Comparison of ENCODE assay signal across 14 cellular contexts in the genomic region with DNA sequence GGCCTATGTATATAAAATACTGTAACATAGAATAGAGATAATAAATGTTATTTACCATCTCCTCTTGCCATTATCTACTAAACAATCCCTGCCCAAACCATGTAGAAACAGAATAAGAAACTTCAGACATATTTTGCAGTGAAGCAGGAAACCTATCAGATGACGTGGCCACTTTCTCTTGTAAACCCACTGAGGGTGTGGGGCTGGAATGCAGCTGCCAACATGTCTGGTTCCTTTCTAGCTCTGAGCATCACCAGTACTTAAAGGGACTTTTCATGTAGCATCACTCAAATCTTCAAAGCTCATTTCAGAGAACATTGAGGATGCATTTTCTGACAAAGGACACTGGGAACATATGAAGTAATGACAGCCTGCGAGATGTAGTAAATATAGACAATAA.
DNase-seq lines count a peak whose midpoint lies in the region; ATAC-seq, FAIRE-seq and TF ChIP-seq lines count a peak whose summit lies in the region.
"Had no signal": no experiment of that assay in that cellular context is flagged by ENCODE, and none has a peak within 500 bp of the region (broad histone marks: within the 10 kb centered on the region; RNA-seq: fewer than 3 reads in every experiment).

No MANE protein-coding gene starts in this region.

- no peak for TF ChIP-seq EP300 in HepG2 (IDR thresholded peaks at IDR 0.05; ENCODE audit: low read depth in 2 of 2, low read length in 2 of 2)
- no peak for TF ChIP-seq EP300 in HepG2 (CRISPR knock-in tag; IDR thresholded peaks at IDR 0.05; ENCODE audit: borderline replicate concordance)

- H3K27ac ChIP-seq in HepG2 (ENCODE audit: extremely low read length, insufficient read depth, low read length), result no peak overlapping the region
- no peak overlapping the region for H3K27ac ChIP-seq in right lobe of liver
- H3K27ac ChIP-seq: BLaER1, sigmoid colon had no signal

- H3K4me1 ChIP-seq in HepG2 (ENCODE audit: insufficient read depth, low read length) (no peaks in the 10 kb centered on the region), right lobe of liver (no peaks in the 10 kb centered on the region)

- WGBS in HepG2 (ENCODE audit: low lambda C conversion rate), result 0% methylated on average over 2 of the region's 2 CpGs
- WGBS in right lobe of liver (ENCODE audit: insufficient coverage, low coverage, low lambda C conversion rate, missing lambda C conversion rate), result 70% methylated on average over 2 of the region's 2 CpGs

- ATAC-seq in HepG2, result no peak
- no peak for ATAC-seq in right lobe of liver
- ATAC-seq in HG03095 (IDR thresholded peaks at IDR 0.05; ENCODE audit: unreplicated experiment), result peak; percentile 49
- ATAC-seq in stimulated activated naive B cell treated with anti-CD40 and anti-IgM and Interleukin-4, amounts not matched to agents 10 μg/mL and 1 μg/mL and 100 μg/mL, for 72 hours (replicated peaks), result peak; percentile 33 to 68
- ATAC-seq: left colon had no signal

- in situ Hi-C loops in HepG2 (cut with HindIII; ENCODE audit: extremely low pct_ligation_motif_present, low pct_unique_long_range_greater_than_20kb), result no loop called here

- BruUV-seq in HepG2 (replicated peaks; lab: Mats Ljungman, UMichigan), result no TSS peak

- H3K9ac ChIP-seq in HepG2 (ENCODE audit: insufficient read depth, low read depth, low read length), result no peak overlapping the region
- H3K9ac ChIP-seq: BLaER1 had no signal

- CTCF ChIA-PET in HepG2 (lab: Yijun Ruan, JAX; ENCODE audit: low intra/inter-chr PET ratio, low total read pairs), result no interaction called here

- H3K9me3 ChIP-seq in HepG2 (ENCODE audit: low read length) (no peaks in the 10 kb centered on the region), right lobe of liver (no peaks in the 10 kb centered on the region)

- FAIRE-seq in HepG2 (lab: Jason Lieb, UNC), result no peak

- H3K36me3 ChIP-seq in HepG2 (replicated peaks in 1 of 2; ENCODE audit: control insufficient read depth in 1 of 2, insufficient read depth in 2 of 2, low read length in 2 of 2), result no peaks in the 10 kb centered on the region
- no peaks in the 10 kb centered on the region for H3K36me3 ChIP-seq in right lobe of liver
- H3K36me3 ChIP-seq: BLaER1, sigmoid colon had no signal

- intact Hi-C loops in HepG2 (cut with micrococcal nuclease; ENCODE audit: unreplicated experiment) (no loop called here), right lobe of liver (cut with DNase I) (no loop called here)

- H3K27me3 Mint-ChIP-seq in stimulated activated naive B cell treated with anti-CD40 and anti-IgM and Interleukin-4, amounts not matched to agents 10 μg/mL and 1 μg/mL and 100 μg/mL, for 72 hours, result peaks cover 0 to 5% of the 10 kb centered on the region in 2 donors

- TF ChIP-seq CTCF in HepG2 (CRISPR knock-in tag; IDR thresholded peaks at IDR 0.05) (no peak), right lobe of liver (IDR thresholded peaks at IDR 0.05) (no peak)

- H3K27me3 ChIP-seq in HepG2 (ENCODE audit: control insufficient read depth in 1 of 2, insufficient read depth in 2 of 2, low read length in 2 of 2), result no peaks in the 10 kb centered on the region
- no peaks in the 10 kb centered on the region for H3K27me3 ChIP-seq in right lobe of liver
- H3K27me3 ChIP-seq: BLaER1, sigmoid colon had no signal

- no peak for TF ChIP-seq RAD21 in HepG2 (CRISPR knock-in tag; IDR thresholded peaks at IDR 0.05)

- H3K9me3 Mint-ChIP-seq in stimulated activated naive B cell treated with anti-CD40 and anti-IgM and Interleukin-4, amounts not matched to agents 10 μg/mL and 1 μg/mL and 100 μg/mL, for 72 hours, result peaks cover 6 to 12% of the 10 kb centered on the region in 2 donors

- H3K4me3 Mint-ChIP-seq in stimulated activated naive B cell treated with anti-CD40 and anti-IgM and Interleukin-4, amounts not matched to agents 10 μg/mL and 1 μg/mL and 100 μg/mL, for 72 hours, result no peak overlapping the region
- H3K4me3 Mint-ChIP-seq: stimulated activated naive CD8-positive, alpha-beta T cell treated with anti-CD3 and anti-CD28 coated beads, Interleukin-15, Interleukin-2, amounts not matched to agents 100 ng/mL and 50 ng/mL, for 24 hours had no signal

- no peak overlapping the region for H3K4me2 ChIP-seq in HepG2 (ENCODE audit: low read depth, low read length)
- H3K4me2 ChIP-seq: BLaER1 had no signal

- H3K4me1 Mint-ChIP-seq in stimulated activated naive B cell treated with anti-CD40 and anti-IgM and Interleukin-4, amounts not matched to agents 10 μg/mL and 1 μg/mL and 100 μg/mL, for 72 hours, result peaks cover 0 to 5% of the 10 kb centered on the region in 2 donors

- H2AFZ ChIP-seq in HepG2 (ENCODE audit: low read length), result no peak overlapping the region

- POLR2A ChIA-PET in HepG2 (lab: Yijun Ruan, JAX), result no interaction called here

- peaks cover 4 to 12% of the 10 kb centered on the region in 2 donors for H3K36me3 Mint-ChIP-seq in stimulated activated naive B cell treated with anti-CD40 and anti-IgM and Interleukin-4, amounts not matched to agents 10 μg/mL and 1 μg/mL and 100 μg/mL, for 72 hours

- H3K4me3 ChIP-seq in HepG2 (replicated peaks in 1 of 3; ENCODE audit: insufficient read depth in 1 of 3, low read depth in 2 of 3, low read length in 3 of 3), result no peak overlapping the region
- no peak overlapping the region for H3K4me3 ChIP-seq in right lobe of liver
- H3K4me3 ChIP-seq: BLaER1, sigmoid colon had no signal

- no peak overlapping the region for H3K27ac Mint-ChIP-seq in stimulated activated naive B cell treated with anti-CD40 and anti-IgM and Interleukin-4, amounts not matched to agents 10 μg/mL and 1 μg/mL and 100 μg/mL, for 72 hours
- H3K27ac Mint-ChIP-seq: stimulated activated naive CD8-positive, alpha-beta T cell treated with anti-CD3 and anti-CD28 coated beads, Interleukin-15, Interleukin-2, amounts not matched to agents 100 ng/mL and 50 ng/mL, for 24 hours had no signal

- TF ChIP-seq POLR2A in HepG2 (IDR thresholded peaks at IDR 0.05; ENCODE audit: insufficient read depth in 1 of 2, low read depth in 2 of 2, low read length in 2 of 2), result no peak
- TF ChIP-seq POLR2A in right lobe of liver (IDR thresholded peaks at IDR 0.05), result no peak

- no peaks in the 10 kb centered on the region for H4K20me1 ChIP-seq in HepG2 (ENCODE audit: insufficient read depth, low read length)
- H4K20me1 ChIP-seq: BLaER1 had no signal

- DNase-seq in HepG2 (ENCODE audit: low spot score) (no peak), right lobe of liver (no peak), amniotic stem cell (lab: John Stamatoyannopoulos, UW) (peak; percentile 47), iPS-NIHi7 (ENCODE audit: extremely low spot score) (no peak), HUDEP-2 (lab: John Stamatoyannopoulos, UW; ENCODE audit: unreplicated experiment in 76 of 76) (no peak), RPMI8226 (no peak)
- no peak for DNase-seq in stimulated activated naive B cell treated with anti-CD40 and anti-IgM and Interleukin-4, amounts not matched to agents 10 μg/mL and 1 μg/mL and 100 μg/mL, for 72 hours
- DNase-seq: left colon, NCI-H1436, Right ventricle myocardium superior, sigmoid colon had no signal

- no peaks in the 10 kb centered on the region for H3K79me2 ChIP-seq in HepG2 (ENCODE audit: insufficient read depth, low read length)

TF ChIP-seq in HepG2, 621 proteins besides CTCF, POLR2A, EP300 and RAD21:
- 0 out of 2 replicates have a peak, but pooled peaks have one; percentile 22 for TF ChIP-seq TCF7L2 (IDR thresholded peaks at IDR 0.05; ENCODE audit: low read depth, low read length)
- TF ChIP-seq ZNF160 (CRISPR knock-in tag; IDR thresholded peaks at IDR 0.05), result no peak

Comparison
In these comparisons a context has a peak if more than half of its experiments do, and no peak if none do; other contexts are left out.
1. ATAC-seq: peak in HG03095 (single experiment) and stimulated activated naive B cell treated with anti-CD40 and anti-IgM and Interleukin-4, amounts not matched to agents 10 μg/mL and 1 μg/mL and 100 μg/mL, for 72 hours (2 of 2); none in HepG2 (single experiment) and right lobe of liver (0 of 4).